Comparison of ENCODE assay signal across 1 cellular context in the genomic region with DNA sequence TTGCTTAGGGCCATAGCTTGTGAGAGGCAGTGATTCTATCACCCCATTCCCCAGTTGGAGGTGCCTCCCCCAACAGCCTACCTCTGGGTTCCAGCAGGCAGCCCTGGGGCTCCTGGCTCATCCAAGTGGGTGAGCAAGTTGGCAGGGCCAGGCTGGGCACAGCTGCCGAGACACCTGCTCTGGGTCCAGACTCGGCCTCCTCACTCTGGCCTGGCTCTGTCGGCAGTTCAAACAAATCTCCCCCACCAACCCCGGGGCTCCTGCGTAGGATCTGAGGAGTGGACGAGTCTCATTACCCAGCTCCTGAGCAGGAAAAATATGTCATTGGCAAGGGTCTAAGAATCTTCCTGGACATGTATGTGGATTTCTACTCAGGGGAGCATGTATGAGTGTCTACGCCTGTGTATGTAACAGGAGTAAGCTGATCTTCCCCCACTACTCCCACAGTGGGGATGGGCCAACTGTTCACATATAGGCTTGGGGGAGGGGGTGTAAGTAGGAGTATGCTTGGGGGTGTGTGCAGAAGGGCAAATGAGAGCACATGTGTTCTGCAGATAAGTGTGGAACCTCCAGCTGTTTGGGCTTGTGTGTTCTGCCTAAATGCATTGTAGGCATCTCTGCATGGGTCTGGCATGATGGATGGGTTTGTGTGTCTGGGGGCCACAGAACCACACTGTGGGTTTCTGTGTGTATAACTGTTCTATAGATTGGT.
TF ChIP-seq lines count a peak whose summit lies in the region.

No MANE protein-coding gene starts in this region.

TF ChIP-seq in K562, 482 proteins besides CTCF, POLR2A, EP300 and RAD21 (continues in another document):
- TF ChIP-seq, protein P1, sequence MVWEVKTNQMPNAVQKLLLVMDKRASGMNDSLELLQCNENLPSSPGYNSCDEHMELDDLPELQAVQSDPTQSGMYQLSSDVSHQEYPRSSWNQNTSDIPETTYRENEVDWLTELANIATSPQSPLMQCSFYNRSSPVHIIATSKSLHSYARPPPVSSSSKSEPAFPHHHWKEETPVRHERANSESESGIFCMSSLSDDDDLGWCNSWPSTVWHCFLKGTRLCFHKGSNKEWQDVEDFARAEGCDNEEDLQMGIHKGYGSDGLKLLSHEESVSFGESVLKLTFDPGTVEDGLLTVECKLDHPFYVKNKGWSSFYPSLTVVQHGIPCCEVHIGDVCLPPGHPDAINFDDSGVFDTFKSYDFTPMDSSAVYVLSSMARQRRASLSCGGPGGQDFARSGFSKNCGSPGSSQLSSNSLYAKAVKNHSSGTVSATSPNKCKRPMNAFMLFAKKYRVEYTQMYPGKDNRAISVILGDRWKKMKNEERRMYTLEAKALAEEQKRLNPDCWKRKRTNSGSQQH (CRISPR knock-in tag; IDR thresholded peaks at IDR 0.05) = peak; percentile 83
- TF ChIP-seq ZNF668 (CRISPR knock-in tag; IDR thresholded peaks at IDR 0.05) (no peak), RBFOX2 (IDR thresholded peaks at IDR 0.05; ENCODE audit: low read depth, low read length) (peak; percentile 78), MTF1 (CRISPR knock-in tag; IDR thresholded peaks at IDR 0.05; ENCODE audit: borderline replicate concordance) (no peak), THRAP3 (IDR thresholded peaks at IDR 0.05; ENCODE audit: borderline replicate concordance) (peak; percentile 80), XRCC5 (IDR thresholded peaks at IDR 0.05; ENCODE audit: low read depth, low read length) (peak; percentile 34; the same call in 1 of the 2 replicates), SRSF7 (optimal IDR thresholded peaks at IDR 0.05; ENCODE audit: low read depth, low read length) (no peak), TBL1XR1 (IDR thresholded peaks at IDR 0.05; ENCODE audit: low read length in 2 of 2) (peak; percentile 83 to 89), SRF (CRISPR knock-in tag; IDR thresholded peaks at IDR 0.05) (0 out of 4 replicates have a peak, but pooled peaks of 1 of the 2 experiments have one; percentile 0), ZNF696 (CRISPR knock-in tag; conservative IDR thresholded peaks at IDR 0.05) (no peak), MTA1 (IDR thresholded peaks at IDR 0.05; ENCODE audit: borderline replicate concordance) (no peak), KLF13 (tag; IDR thresholded peaks at IDR 0.05; ENCODE audit: borderline replicate concordance, low read depth) (peak; percentile 67; the same call in 1 of the 2 replicates), TEAD2 (tag; IDR thresholded peaks at IDR 0.05) (no peak), RBBP5 (IDR thresholded peaks at IDR 0.05; ENCODE audit: borderline replicate concordance, insufficient read depth, low read length, poor library complexity, severe bottlenecking) (peak; percentile 43), KAT8 (IDR thresholded peaks at IDR 0.05; ENCODE audit: low read depth) (no peak), HNRNPH1 (optimal IDR thresholded peaks at IDR 0.05; ENCODE audit: low read depth, low read length) (no peak), SRSF9 (IDR thresholded peaks at IDR 0.05; ENCODE audit: borderline replicate concordance, low read depth, low read length) (no peak), TAF15 (IDR thresholded peaks at IDR 0.05; ENCODE audit: low read depth, low read length) (no peak), U2AF1 (optimal IDR thresholded peaks at IDR 0.05; ENCODE audit: low read depth, low read length) (no peak), SMAD4 (CRISPR knock-in tag; conservative IDR thresholded peaks at IDR 0.05) (peak; percentile 85), NRF1 (conservative IDR thresholded peaks at IDR 0.05 in 1 of 2, IDR thresholded peaks at IDR 0.05 in 1 of 2) (peak; percentile 47 to 48; a peak in 3 of 4 replicates), IRF2 (CRISPR knock-in tag; IDR thresholded peaks at IDR 0.05) (no peak), TOE1 (IDR thresholded peaks at IDR 0.05; ENCODE audit: borderline replicate concordance) (peak; percentile 48; the same call in 1 of the 2 replicates), TOE1 (CRISPR knock-in tag; IDR thresholded peaks at IDR 0.05; ENCODE audit: borderline replicate concordance, low read depth) (no peak), STAG1 (CRISPR knock-in tag; IDR thresholded peaks at IDR 0.05; ENCODE audit: borderline replicate concordance) (no peak), DMBX1 (CRISPR knock-in tag; IDR thresholded peaks at IDR 0.05; ENCODE audit: borderline replicate concordance) (no peak), DPF2 (IDR thresholded peaks at IDR 0.05) (peak; percentile 90), CAMTA2 (CRISPR knock-in tag; conservative IDR thresholded peaks at IDR 0.05) (peak; percentile 53), SAP30 (IDR thresholded peaks at IDR 0.05; ENCODE audit: borderline replicate concordance, insufficient read depth, low read depth, low read length, poor library complexity, severe bottlenecking) (peak; percentile 85), ZC3H4 (CRISPR knock-in tag; IDR thresholded peaks at IDR 0.05; ENCODE audit: borderline replicate concordance) (peak; percentile 91), ZNF253 (CRISPR knock-in tag; conservative IDR thresholded peaks at IDR 0.05) (no peak), PHB (CRISPR knock-in tag; IDR thresholded peaks at IDR 0.05) (no peak), SIRT6 (IDR thresholded peaks at IDR 0.05; ENCODE audit: low read depth, low read length) (peak; percentile 87)
- TF ChIP-seq, protein P2, sequence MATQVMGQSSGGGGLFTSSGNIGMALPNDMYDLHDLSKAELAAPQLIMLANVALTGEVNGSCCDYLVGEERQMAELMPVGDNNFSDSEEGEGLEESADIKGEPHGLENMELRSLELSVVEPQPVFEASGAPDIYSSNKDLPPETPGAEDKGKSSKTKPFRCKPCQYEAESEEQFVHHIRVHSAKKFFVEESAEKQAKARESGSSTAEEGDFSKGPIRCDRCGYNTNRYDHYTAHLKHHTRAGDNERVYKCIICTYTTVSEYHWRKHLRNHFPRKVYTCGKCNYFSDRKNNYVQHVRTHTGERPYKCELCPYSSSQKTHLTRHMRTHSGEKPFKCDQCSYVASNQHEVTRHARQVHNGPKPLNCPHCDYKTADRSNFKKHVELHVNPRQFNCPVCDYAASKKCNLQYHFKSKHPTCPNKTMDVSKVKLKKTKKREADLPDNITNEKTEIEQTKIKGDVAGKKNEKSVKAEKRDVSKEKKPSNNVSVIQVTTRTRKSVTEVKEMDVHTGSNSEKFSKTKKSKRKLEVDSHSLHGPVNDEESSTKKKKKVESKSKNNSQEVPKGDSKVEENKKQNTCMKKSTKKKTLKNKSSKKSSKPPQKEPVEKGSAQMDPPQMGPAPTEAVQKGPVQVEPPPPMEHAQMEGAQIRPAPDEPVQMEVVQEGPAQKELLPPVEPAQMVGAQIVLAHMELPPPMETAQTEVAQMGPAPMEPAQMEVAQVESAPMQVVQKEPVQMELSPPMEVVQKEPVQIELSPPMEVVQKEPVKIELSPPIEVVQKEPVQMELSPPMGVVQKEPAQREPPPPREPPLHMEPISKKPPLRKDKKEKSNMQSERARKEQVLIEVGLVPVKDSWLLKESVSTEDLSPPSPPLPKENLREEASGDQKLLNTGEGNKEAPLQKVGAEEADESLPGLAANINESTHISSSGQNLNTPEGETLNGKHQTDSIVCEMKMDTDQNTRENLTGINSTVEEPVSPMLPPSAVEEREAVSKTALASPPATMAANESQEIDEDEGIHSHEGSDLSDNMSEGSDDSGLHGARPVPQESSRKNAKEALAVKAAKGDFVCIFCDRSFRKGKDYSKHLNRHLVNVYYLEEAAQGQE (CRISPR knock-in tag; IDR thresholded peaks at IDR 0.05; ENCODE audit: low read depth) = 0 out of 2 replicates have a peak, but pooled peaks have one; percentile 36
- TF ChIP-seq, protein P3, sequence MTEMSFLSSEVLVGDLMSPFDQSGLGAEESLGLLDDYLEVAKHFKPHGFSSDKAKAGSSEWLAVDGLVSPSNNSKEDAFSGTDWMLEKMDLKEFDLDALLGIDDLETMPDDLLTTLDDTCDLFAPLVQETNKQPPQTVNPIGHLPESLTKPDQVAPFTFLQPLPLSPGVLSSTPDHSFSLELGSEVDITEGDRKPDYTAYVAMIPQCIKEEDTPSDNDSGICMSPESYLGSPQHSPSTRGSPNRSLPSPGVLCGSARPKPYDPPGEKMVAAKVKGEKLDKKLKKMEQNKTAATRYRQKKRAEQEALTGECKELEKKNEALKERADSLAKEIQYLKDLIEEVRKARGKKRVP (CRISPR knock-in tag; IDR thresholded peaks at IDR 0.05) = no peak
- TF ChIP-seq, protein P4, sequence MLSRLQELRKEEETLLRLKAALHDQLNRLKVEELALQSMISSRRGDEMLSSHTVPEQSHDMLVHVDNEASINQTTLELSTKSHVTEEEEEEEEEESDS (CRISPR knock-in tag; IDR thresholded peaks at IDR 0.05) = no peak
- TF ChIP-seq, protein P5, sequence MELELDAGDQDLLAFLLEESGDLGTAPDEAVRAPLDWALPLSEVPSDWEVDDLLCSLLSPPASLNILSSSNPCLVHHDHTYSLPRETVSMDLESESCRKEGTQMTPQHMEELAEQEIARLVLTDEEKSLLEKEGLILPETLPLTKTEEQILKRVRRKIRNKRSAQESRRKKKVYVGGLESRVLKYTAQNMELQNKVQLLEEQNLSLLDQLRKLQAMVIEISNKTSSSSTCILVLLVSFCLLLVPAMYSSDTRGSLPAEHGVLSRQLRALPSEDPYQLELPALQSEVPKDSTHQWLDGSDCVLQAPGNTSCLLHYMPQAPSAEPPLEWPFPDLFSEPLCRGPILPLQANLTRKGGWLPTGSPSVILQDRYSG (tag; conservative IDR thresholded peaks at IDR 0.05; ENCODE audit: low read depth) = no peak
- TF ChIP-seq, protein P6, sequence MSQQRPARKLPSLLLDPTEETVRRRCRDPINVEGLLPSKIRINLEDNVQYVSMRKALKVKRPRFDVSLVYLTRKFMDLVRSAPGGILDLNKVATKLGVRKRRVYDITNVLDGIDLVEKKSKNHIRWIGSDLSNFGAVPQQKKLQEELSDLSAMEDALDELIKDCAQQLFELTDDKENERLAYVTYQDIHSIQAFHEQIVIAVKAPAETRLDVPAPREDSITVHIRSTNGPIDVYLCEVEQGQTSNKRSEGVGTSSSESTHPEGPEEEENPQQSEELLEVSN (IDR thresholded peaks at IDR 0.05; ENCODE audit: borderline replicate concordance in 1 of 2, extremely low read depth in 1 of 2, insufficient read depth in 1 of 2, insufficient read length in 1 of 2, low read depth in 1 of 2, low read length in 1 of 2, poor library complexity in 1 of 2, severe bottlenecking in 1 of 2) = peak in 1 of 2 experiments; percentile 13
- TF ChIP-seq, protein P7, sequence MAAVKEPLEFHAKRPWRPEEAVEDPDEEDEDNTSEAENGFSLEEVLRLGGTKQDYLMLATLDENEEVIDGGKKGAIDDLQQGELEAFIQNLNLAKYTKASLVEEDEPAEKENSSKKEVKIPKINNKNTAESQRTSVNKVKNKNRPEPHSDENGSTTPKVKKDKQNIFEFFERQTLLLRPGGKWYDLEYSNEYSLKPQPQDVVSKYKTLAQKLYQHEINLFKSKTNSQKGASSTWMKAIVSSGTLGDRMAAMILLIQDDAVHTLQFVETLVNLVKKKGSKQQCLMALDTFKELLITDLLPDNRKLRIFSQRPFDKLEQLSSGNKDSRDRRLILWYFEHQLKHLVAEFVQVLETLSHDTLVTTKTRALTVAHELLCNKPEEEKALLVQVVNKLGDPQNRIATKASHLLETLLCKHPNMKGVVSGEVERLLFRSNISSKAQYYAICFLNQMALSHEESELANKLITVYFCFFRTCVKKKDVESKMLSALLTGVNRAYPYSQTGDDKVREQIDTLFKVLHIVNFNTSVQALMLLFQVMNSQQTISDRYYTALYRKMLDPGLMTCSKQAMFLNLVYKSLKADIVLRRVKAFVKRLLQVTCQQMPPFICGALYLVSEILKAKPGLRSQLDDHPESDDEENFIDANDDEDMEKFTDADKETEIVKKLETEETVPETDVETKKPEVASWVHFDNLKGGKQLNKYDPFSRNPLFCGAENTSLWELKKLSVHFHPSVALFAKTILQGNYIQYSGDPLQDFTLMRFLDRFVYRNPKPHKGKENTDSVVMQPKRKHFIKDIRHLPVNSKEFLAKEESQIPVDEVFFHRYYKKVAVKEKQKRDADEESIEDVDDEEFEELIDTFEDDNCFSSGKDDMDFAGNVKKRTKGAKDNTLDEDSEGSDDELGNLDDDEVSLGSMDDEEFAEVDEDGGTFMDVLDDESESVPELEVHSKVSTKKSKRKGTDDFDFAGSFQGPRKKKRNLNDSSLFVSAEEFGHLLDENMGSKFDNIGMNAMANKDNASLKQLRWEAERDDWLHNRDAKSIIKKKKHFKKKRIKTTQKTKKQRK (IDR thresholded peaks at IDR 0.05; ENCODE audit: borderline replicate concordance, low read depth, low read length) = no peak
- TF ChIP-seq, protein P8, sequence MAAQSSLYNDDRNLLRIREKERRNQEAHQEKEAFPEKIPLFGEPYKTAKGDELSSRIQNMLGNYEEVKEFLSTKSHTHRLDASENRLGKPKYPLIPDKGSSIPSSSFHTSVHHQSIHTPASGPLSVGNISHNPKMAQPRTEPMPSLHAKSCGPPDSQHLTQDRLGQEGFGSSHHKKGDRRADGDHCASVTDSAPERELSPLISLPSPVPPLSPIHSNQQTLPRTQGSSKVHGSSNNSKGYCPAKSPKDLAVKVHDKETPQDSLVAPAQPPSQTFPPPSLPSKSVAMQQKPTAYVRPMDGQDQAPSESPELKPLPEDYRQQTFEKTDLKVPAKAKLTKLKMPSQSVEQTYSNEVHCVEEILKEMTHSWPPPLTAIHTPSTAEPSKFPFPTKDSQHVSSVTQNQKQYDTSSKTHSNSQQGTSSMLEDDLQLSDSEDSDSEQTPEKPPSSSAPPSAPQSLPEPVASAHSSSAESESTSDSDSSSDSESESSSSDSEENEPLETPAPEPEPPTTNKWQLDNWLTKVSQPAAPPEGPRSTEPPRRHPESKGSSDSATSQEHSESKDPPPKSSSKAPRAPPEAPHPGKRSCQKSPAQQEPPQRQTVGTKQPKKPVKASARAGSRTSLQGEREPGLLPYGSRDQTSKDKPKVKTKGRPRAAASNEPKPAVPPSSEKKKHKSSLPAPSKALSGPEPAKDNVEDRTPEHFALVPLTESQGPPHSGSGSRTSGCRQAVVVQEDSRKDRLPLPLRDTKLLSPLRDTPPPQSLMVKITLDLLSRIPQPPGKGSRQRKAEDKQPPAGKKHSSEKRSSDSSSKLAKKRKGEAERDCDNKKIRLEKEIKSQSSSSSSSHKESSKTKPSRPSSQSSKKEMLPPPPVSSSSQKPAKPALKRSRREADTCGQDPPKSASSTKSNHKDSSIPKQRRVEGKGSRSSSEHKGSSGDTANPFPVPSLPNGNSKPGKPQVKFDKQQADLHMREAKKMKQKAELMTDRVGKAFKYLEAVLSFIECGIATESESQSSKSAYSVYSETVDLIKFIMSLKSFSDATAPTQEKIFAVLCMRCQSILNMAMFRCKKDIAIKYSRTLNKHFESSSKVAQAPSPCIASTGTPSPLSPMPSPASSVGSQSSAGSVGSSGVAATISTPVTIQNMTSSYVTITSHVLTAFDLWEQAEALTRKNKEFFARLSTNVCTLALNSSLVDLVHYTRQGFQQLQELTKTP (IDR thresholded peaks at IDR 0.05; ENCODE audit: low read depth in 1 of 2, partially characterized antibody in 2 of 2) = peak in 1 of 2 experiments; percentile 33
- TF ChIP-seq, protein P9, sequence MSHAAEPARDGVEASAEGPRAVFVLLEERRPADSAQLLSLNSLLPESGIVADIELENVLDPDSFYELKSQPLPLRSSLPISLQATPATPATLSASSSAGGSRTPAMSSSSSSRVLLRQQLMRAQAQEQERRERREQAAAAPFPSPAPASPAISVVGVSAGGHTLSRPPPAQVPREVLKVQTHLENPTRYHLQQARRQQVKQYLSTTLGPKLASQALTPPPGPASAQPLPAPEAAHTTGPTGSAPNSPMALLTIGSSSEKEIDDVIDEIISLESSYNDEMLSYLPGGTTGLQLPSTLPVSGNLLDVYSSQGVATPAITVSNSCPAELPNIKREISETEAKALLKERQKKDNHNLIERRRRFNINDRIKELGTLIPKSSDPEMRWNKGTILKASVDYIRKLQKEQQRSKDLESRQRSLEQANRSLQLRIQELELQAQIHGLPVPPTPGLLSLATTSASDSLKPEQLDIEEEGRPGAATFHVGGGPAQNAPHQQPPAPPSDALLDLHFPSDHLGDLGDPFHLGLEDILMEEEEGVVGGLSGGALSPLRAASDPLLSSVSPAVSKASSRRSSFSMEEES (CRISPR knock-in tag; IDR thresholded peaks at IDR 0.05) = no peak; the same call in 1 of the 2 replicates
